ENCODE assay signal across 15 cellular contexts in genomic region chr11:96218901-96219300, GRCh38.
DNase-seq lines count a peak whose midpoint lies in the region; ATAC-seq and TF ChIP-seq lines count a peak whose summit lies in the region.
"Had no signal": no experiment of that assay in that cellular context is flagged by ENCODE, and none has a peak within 500 bp of the region (broad histone marks: within the 10 kb centered on the region; RNA-seq: fewer than 3 reads in every experiment).

No MANE protein-coding gene starts in this region.

- peaks cover 72 to 84% of the 10 kb centered on the region in 2 donors for H3K4me1 ChIP-seq in thoracic aorta (ENCODE audit: control insufficient read depth in 1 of 2, low read depth in 2 of 2)
- H3K4me1 ChIP-seq: foreskin keratinocyte had no signal

- no peaks in the 10 kb centered on the region for H3K9me3 ChIP-seq in thoracic aorta

- H3K27me3 Mint-ChIP-seq in activated T-cell treated with anti-CD3 and anti-CD28 coated beads, Interleukin-2, amount 50 U/mL, for 24 hours: no peaks in the 10 kb centered on the region
- no peaks in the 10 kb centered on the region for H3K27me3 Mint-ChIP-seq in T-cell
- H3K27me3 Mint-ChIP-seq: activated CD8-positive, alpha-beta memory T cell treated with anti-CD3 and anti-CD28 coated beads, Interleukin-2, amount 10 ng/mL, durations not matched to agents 7 days and 5 days had no signal

- no peaks in the 10 kb centered on the region for H3K27me3 ChIP-seq in thoracic aorta (replicated peaks; ENCODE audit: insufficient read depth)
- H3K27me3 ChIP-seq: foreskin keratinocyte had no signal

- no peak for TF ChIP-seq CTCF in thoracic aorta (IDR thresholded peaks at IDR 0.05)

- POLR2A ChIA-PET in T-cell (lab: Charles Lee): interaction anchor here (0.5 to 1.0 kb wide), 2 partner anchors 24 to 117 kb away, joined by 3 to 4 read pairs; no protein-coding TSS in a partner anchor

- H3K4me1 Mint-ChIP-seq in activated T-cell treated with anti-CD3 and anti-CD28 coated beads, Interleukin-2, amount 50 U/mL, for 24 hours (ENCODE audit: low read depth): peaks cover 85% of the 10 kb centered on the region
- peaks cover 87 to 93% (median 89%) of the 10 kb centered on the region in 3 donors for H3K4me1 Mint-ChIP-seq in T-cell

- H3K4me3 ChIP-seq in thoracic aorta: no peak overlapping the region

- H3K27ac Mint-ChIP-seq in activated T-cell treated with anti-CD3 and anti-CD28 coated beads, Interleukin-2, amount 50 U/mL, for 24 hours: peak overlapping the region; percentile 71
- H3K27ac Mint-ChIP-seq in T-cell: peak overlapping the region; percentile 89 to 99
- H3K27ac Mint-ChIP-seq: activated CD8-positive, alpha-beta memory T cell treated with anti-CD3 and anti-CD28 coated beads, Interleukin-2, amount 10 ng/mL, durations not matched to agents 7 days and 5 days had no signal

- no peak for DNase-seq in activated T-cell treated with anti-CD3 and anti-CD28 coated beads, Interleukin-2, amount 50 U/mL, for 24 hours
- DNase-seq in activated T-cell treated with anti-CD3 and anti-CD28 coated beads for 4 hours (no peak), T-cell (no peak), islet precursor cell (peak; percentile 85), thoracic aorta (ENCODE audit: low spot score) (no peak), NCI-H748 (lab: John Stamatoyannopoulos, UW; ENCODE audit: unreplicated experiment) (no peak)
- DNase-seq: activated CD4-positive, CD25-positive, alpha-beta regulatory T cell; activated CD8-positive, alpha-beta memory T cell treated with anti-CD3 and anti-CD28 coated beads, Interleukin-2, amount 10 ng/mL, durations not matched to agents 7 days and 5 days; activated gamma-delta T cell treated with Interleukin-2 at 50 U/mL for 16 hours; cortex of kidney; foreskin keratinocyte; NCI-H226; Right ventricle myocardium superior had no signal

- no peak for ATAC-seq in T-cell (replicated peaks in 1 of 4)
- ATAC-seq in thoracic aorta (ENCODE audit: insufficient number of reproducible peaks, low FRiP score, low read depth): no peak
- no peak for ATAC-seq in HG02571 (IDR thresholded peaks at IDR 0.05; ENCODE audit: unreplicated experiment)
- no peak for ATAC-seq in GM18867 (IDR thresholded peaks at IDR 0.05; ENCODE audit: unreplicated experiment)
- ATAC-seq: activated CD8-positive, alpha-beta memory T cell treated with anti-CD3 and anti-CD28 coated beads, Interleukin-2, amount 10 ng/mL, durations not matched to agents 7 days and 5 days; foreskin keratinocyte had no signal

- H3K9me3 Mint-ChIP-seq in activated T-cell treated with anti-CD3 and anti-CD28 coated beads, Interleukin-2, amount 50 U/mL, for 24 hours: no peaks in the 10 kb centered on the region
- H3K9me3 Mint-ChIP-seq in T-cell: no peaks in the 10 kb centered on the region

- peak overlapping the region; percentile 16 to 63 for H3K27ac ChIP-seq in thoracic aorta
- H3K27ac ChIP-seq: foreskin keratinocyte had no signal

- peaks cover 24% of the 10 kb centered on the region for H3K36me3 Mint-ChIP-seq in activated T-cell treated with anti-CD3 and anti-CD28 coated beads, Interleukin-2, amount 50 U/mL, for 24 hours (ENCODE audit: low read depth)
- peaks cover 10% of the 10 kb centered on the region for H3K36me3 Mint-ChIP-seq in T-cell

- no peaks in the 10 kb centered on the region for H3K36me3 ChIP-seq in thoracic aorta

- CTCF ChIA-PET in T-cell (lab: Charles Lee): interaction anchor here (0.6 to 0.9 kb wide), 3 partner anchors 46 to 308 kb away, joined by 3 read pairs; no protein-coding TSS in a partner anchor

- no peak overlapping the region for H3K4me3 Mint-ChIP-seq in activated T-cell treated with anti-CD3 and anti-CD28 coated beads, Interleukin-2, amount 50 U/mL, for 24 hours
- peak overlapping the region in 1 of 3 donors; percentile 28 for H3K4me3 Mint-ChIP-seq in T-cell
- H3K4me3 Mint-ChIP-seq: activated CD8-positive, alpha-beta memory T cell treated with anti-CD3 and anti-CD28 coated beads, Interleukin-2, amount 10 ng/mL, durations not matched to agents 7 days and 5 days had no signal
